ENCODE assay signal across 8 cellular contexts in the genomic region with DNA sequence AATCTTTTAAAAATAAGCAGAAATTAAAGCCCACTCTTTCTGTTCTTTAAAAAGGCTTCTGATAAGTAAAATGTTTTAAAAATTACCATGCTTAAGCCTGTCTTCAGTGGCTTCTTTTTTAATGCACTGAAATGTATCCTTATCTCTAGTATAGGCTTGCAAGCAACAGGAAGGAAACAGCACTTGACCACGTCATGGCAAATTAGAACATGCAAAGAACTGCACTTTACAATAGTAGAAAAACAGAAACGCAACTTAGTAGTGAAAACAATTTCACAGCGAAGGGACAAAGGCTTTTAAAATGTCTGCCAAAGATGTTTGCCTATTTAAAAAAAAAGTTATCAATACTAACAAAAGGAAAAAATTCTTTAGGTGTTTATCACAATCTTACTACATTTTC. TPM values are rescaled to one million over a fixed set of nuclear protein-coding genes. Genes with fewer than 3 reads are reported as not detected.
DNase-seq lines count a peak whose midpoint lies in the region; ATAC-seq, FAIRE-seq and TF ChIP-seq lines count a peak whose summit lies in the region.

No MANE protein-coding gene starts in this region.

- no peak for TF ChIP-seq CTCF in A673 (conservative IDR thresholded peaks at IDR 0.05; ENCODE audit: low read depth, low read length)

- H3K27me3 ChIP-seq in A673 (replicated peaks; ENCODE audit: insufficient read depth, low read depth, low read length, poor library complexity) (no peaks in the 10 kb centered on the region), duodenal mucosa (ENCODE audit: control insufficient read depth in 1 of 2, insufficient read depth in 2 of 2, low read length in 2 of 2) (no peaks in the 10 kb centered on the region)

- H3K9ac ChIP-seq in duodenal mucosa (ENCODE audit: low read depth in 1 of 2, low read length in 2 of 2): peak overlapping the region in 1 of 2 donors; percentile 34

- POLR2A ChIA-PET in A673 (lab: Charles Lee; ENCODE audit: low non-redundant PET): no interaction called here

- H3K4me1 ChIP-seq in A673 (ENCODE audit: insufficient read depth, low read length, poor library complexity, severe bottlenecking) (peaks cover 37% of the 10 kb centered on the region), duodenal mucosa (ENCODE audit: control insufficient read depth in 1 of 2, insufficient read depth in 2 of 2, low read length in 2 of 2) (peaks cover 33 to 49% of the 10 kb centered on the region in 2 donors)

- no peak for FAIRE-seq in urothelium cell line (lab: Jason Lieb, UNC)

- no peaks in the 10 kb centered on the region for H3K9me3 ChIP-seq in A673 (ENCODE audit: low read depth, low read length, poor library complexity, severe bottlenecking)
- no peaks in the 10 kb centered on the region for H3K9me3 ChIP-seq in duodenal mucosa (ENCODE audit: control insufficient read depth in 1 of 2, low read length in 2 of 2)

- H3K27ac ChIP-seq in A673 (ENCODE audit: low read depth, low read length, poor library complexity, severe bottlenecking) (peak overlapping the region; percentile 93), duodenal mucosa (ENCODE audit: low read depth, low read length) (peak overlapping the region; percentile 73)

- intact Hi-C loops in A673 (cut with micrococcal nuclease; ENCODE audit: unreplicated experiment): loop anchor here (2.0 kb wide), 1 partner anchor 78 kb away; the partner anchor contains the start of gene WBP4

- H3K36me3 ChIP-seq in A673 (ENCODE audit: insufficient read depth, low read length, poor library complexity, severe bottlenecking) (no peaks in the 10 kb centered on the region), duodenal mucosa (ENCODE audit: control insufficient read depth in 1 of 2, insufficient read depth in 2 of 2, low read length in 2 of 2) (peaks cover 3 to 5% of the 10 kb centered on the region in 2 donors)

- DNase-seq in A673 (ENCODE audit: low spot score) (peak; percentile 93), NCI-H82 treated with DMSO at 0.1 percent for 48 hours (lab: John Stamatoyannopoulos, UW; ENCODE audit: unreplicated experiment) (no peak), urothelium cell line (ENCODE audit: low spot score) (no peak)
- peak; percentile 69 for DNase-seq in T-helper 2 cell treated with Interferon-gamma antibody and Interleukin-4, amounts not matched to agents 5 μg/mL and 100 μg/mL, for 36 hours (ENCODE audit: low spot score)
- peak; percentile 76 for DNase-seq in natural killer cell treated with Interleukin-12 subunit alpha and Interleukin-12 subunit beta and Interleukin-15 and Interleukin-18, amount 100 ng/mL, for 72 hours (ENCODE audit: low spot score)

- BruUV-seq in A673 (replicated peaks; lab: Mats Ljungman, UMichigan): no TSS peak

- H3K4me3 ChIP-seq in A673 (ENCODE audit: low read depth, low read length, poor library complexity, severe bottlenecking): peak overlapping the region; percentile 50
- H3K4me3 ChIP-seq in duodenal mucosa (ENCODE audit: low read depth in 1 of 2, low read length in 2 of 2): peak overlapping the region in 1 of 2 donors; percentile 25

- H3K27ac Mint-ChIP-seq in T-helper 2 cell treated with Interferon-gamma antibody and Interleukin-4, amounts not matched to agents 5 μg/mL and 100 μg/mL, for 36 hours: peak overlapping the region; percentile 92
- peak overlapping the region; percentile 95 to 100 for H3K27ac Mint-ChIP-seq in natural killer cell treated with Interleukin-12 subunit alpha and Interleukin-12 subunit beta and Interleukin-15 and Interleukin-18, amount 100 ng/mL, for 72 hours

- H3K4me1 Mint-ChIP-seq in T-helper 2 cell treated with Interferon-gamma antibody and Interleukin-4, amounts not matched to agents 5 μg/mL and 100 μg/mL, for 36 hours (ENCODE audit: low read depth): peaks cover 59% of the 10 kb centered on the region
- peaks cover 57 to 73% of the 10 kb centered on the region in 2 donors for H3K4me1 Mint-ChIP-seq in natural killer cell treated with Interleukin-12 subunit alpha and Interleukin-12 subunit beta and Interleukin-15 and Interleukin-18, amount 100 ng/mL, for 72 hours (ENCODE audit: low read depth in 2 of 2)

- ATAC-seq in GM18909 (IDR thresholded peaks at IDR 0.05; ENCODE audit: poor library complexity, unreplicated experiment): peak; percentile 64
- peak; percentile 74 for ATAC-seq in HG03175 (IDR thresholded peaks at IDR 0.05; ENCODE audit: unreplicated experiment)
- ATAC-seq in natural killer cell treated with Interleukin-12 subunit alpha and Interleukin-12 subunit beta and Interleukin-15 and Interleukin-18, amount 100 ng/mL, for 72 hours: peak; percentile 79 to 83

- H3K9me3 Mint-ChIP-seq in T-helper 2 cell treated with Interferon-gamma antibody and Interleukin-4, amounts not matched to agents 5 μg/mL and 100 μg/mL, for 36 hours: no peaks in the 10 kb centered on the region
- H3K9me3 Mint-ChIP-seq in natural killer cell treated with Interleukin-12 subunit alpha and Interleukin-12 subunit beta and Interleukin-15 and Interleukin-18, amount 100 ng/mL, for 72 hours: no peaks in the 10 kb centered on the region

- CTCF ChIA-PET in A673 (lab: Charles Lee): interaction anchor here (1.0 kb wide), 1 partner anchor 71 kb away, joined by 3 read pairs; no protein-coding TSS in a partner anchor

- peak overlapping the region; percentile 89 for H3K4me3 Mint-ChIP-seq in T-helper 2 cell treated with Interferon-gamma antibody and Interleukin-4, amounts not matched to agents 5 μg/mL and 100 μg/mL, for 36 hours
- H3K4me3 Mint-ChIP-seq in natural killer cell treated with Interleukin-12 subunit alpha and Interleukin-12 subunit beta and Interleukin-15 and Interleukin-18, amount 100 ng/mL, for 72 hours: peak overlapping the region; percentile 95

- H3K36me3 Mint-ChIP-seq in T-helper 2 cell treated with Interferon-gamma antibody and Interleukin-4, amounts not matched to agents 5 μg/mL and 100 μg/mL, for 36 hours (ENCODE audit: low read depth): peaks cover 38% of the 10 kb centered on the region
- peaks cover 17% of the 10 kb centered on the region for H3K36me3 Mint-ChIP-seq in natural killer cell treated with Interleukin-12 subunit alpha and Interleukin-12 subunit beta and Interleukin-15 and Interleukin-18, amount 100 ng/mL, for 72 hours

- no peaks in the 10 kb centered on the region for H3K27me3 Mint-ChIP-seq in T-helper 2 cell treated with Interferon-gamma antibody and Interleukin-4, amounts not matched to agents 5 μg/mL and 100 μg/mL, for 36 hours (ENCODE audit: low read depth)
- no peaks in the 10 kb centered on the region for H3K27me3 Mint-ChIP-seq in natural killer cell treated with Interleukin-12 subunit alpha and Interleukin-12 subunit beta and Interleukin-15 and Interleukin-18, amount 100 ng/mL, for 72 hours

RNA-seq across cellular contexts. Expression of gene ELF1, which starts 36.3 kb away (rescaled TPM):
- total RNA-seq in A673 (2021): 29.1 and 31.5 TPM in 2 replicates
- total RNA-seq in natural killer cell treated with Interleukin-12 subunit alpha and Interleukin-12 subunit beta and Interleukin-15 and Interleukin-18, amount 100 ng/mL, for 72 hours: 10 to 100 TPM; 61.8 to 86.1 TPM

Comparison
In these comparisons a context has a peak if more than half of its experiments do, and no peak if none do; other contexts are left out.
1. DNase-seq: peak in A673 (single experiment), T-helper 2 cell treated with Interferon-gamma antibody and Interleukin-4, amounts not matched to agents 5 μg/mL and 100 μg/mL, for 36 hours (single experiment) and natural killer cell treated with Interleukin-12 subunit alpha and Interleukin-12 subunit beta and Interleukin-15 and Interleukin-18, amount 100 ng/mL, for 72 hours (single experiment); none in NCI-H82 treated with DMSO at 0.1 percent for 48 hours (single experiment) and urothelium cell line (single experiment).
2. Peak in every context shown above with its lines, with median percentiles within 50 percentile points of each other: ATAC-seq.